ENCODE assay signal across 18 cellular contexts in genomic region chrX:38859602-38860001, GRCh38. TPM values are rescaled to one million over a fixed set of nuclear protein-coding genes. Genes with fewer than 3 reads are reported as not detected.
DNase-seq lines count a peak whose midpoint lies in the region; TF ChIP-seq lines count a peak whose summit lies in the region.
"Had no signal": no experiment of that assay in that cellular context is flagged by ENCODE, and none has a peak within 500 bp of the region (broad histone marks: within the 10 kb centered on the region; RNA-seq: fewer than 3 reads in every experiment).

No MANE protein-coding gene starts in this region.

- no peak overlapping the region for H3K4me3 Mint-ChIP-seq in activated naive CD4-positive, alpha-beta T cell treated with anti-CD3 and anti-CD28 coated beads, Interleukin-2, amount 50 U/mL, for 24 hours
- H3K4me3 Mint-ChIP-seq in stimulated activated naive CD8-positive, alpha-beta T cell treated with anti-CD3 and anti-CD28 coated beads, Interleukin-15, Interleukin-2, amounts not matched to agents 100 ng/mL and 50 ng/mL, for 24 hours: peak overlapping the region; percentile 7

- H3K27ac ChIP-seq in fibroblast of lung (ENCODE audit: insufficient read depth, low read length): no peak overlapping the region
- H3K27ac ChIP-seq: vagina had no signal

- H3K4me3 ChIP-seq in fibroblast of lung (replicated peaks in 1 of 4; ENCODE audit: control extremely low read depth in 1 of 4, insufficient read depth in 1 of 4, low read depth in 3 of 4, low read length in 4 of 4): no peak overlapping the region
- H3K4me3 ChIP-seq: GM12878, vagina had no signal

- no peaks in the 10 kb centered on the region for H3K36me3 ChIP-seq in fibroblast of lung (ENCODE audit: control insufficient read depth, insufficient read depth, low read length)
- H3K36me3 ChIP-seq: vagina had no signal

- no peaks in the 10 kb centered on the region for H3K4me1 ChIP-seq in fibroblast of lung (ENCODE audit: control insufficient read depth, extremely low read depth, insufficient read depth, low read length)
- H3K4me1 ChIP-seq: vagina had no signal

- peaks cover 21% of the 10 kb centered on the region for H3K4me1 Mint-ChIP-seq in activated naive CD4-positive, alpha-beta T cell treated with anti-CD3 and anti-CD28 coated beads, Interleukin-2, amount 50 U/mL, for 24 hours
- H3K4me1 Mint-ChIP-seq in stimulated activated naive CD8-positive, alpha-beta T cell treated with anti-CD3 and anti-CD28 coated beads, Interleukin-15, Interleukin-2, amounts not matched to agents 100 ng/mL and 50 ng/mL, for 24 hours (ENCODE audit: low read depth): peaks cover 17% of the 10 kb centered on the region

- H3K36me3 Mint-ChIP-seq in activated naive CD4-positive, alpha-beta T cell treated with anti-CD3 and anti-CD28 coated beads, Interleukin-2, amount 50 U/mL, for 24 hours: no peaks in the 10 kb centered on the region
- no peaks in the 10 kb centered on the region for H3K36me3 Mint-ChIP-seq in stimulated activated naive CD8-positive, alpha-beta T cell treated with anti-CD3 and anti-CD28 coated beads, Interleukin-15, Interleukin-2, amounts not matched to agents 100 ng/mL and 50 ng/mL, for 24 hours (ENCODE audit: low read depth)

- H3K9ac ChIP-seq in fibroblast of lung (ENCODE audit: insufficient read depth, low read length): no peak overlapping the region

- H2AFZ ChIP-seq in fibroblast of lung (ENCODE audit: low read length): no peak overlapping the region

- no peaks in the 10 kb centered on the region for H3K9me3 ChIP-seq in fibroblast of lung (ENCODE audit: control insufficient read depth, insufficient read depth, low read depth, low read length)
- H3K9me3 ChIP-seq: vagina had no signal

- H4K20me1 ChIP-seq in fibroblast of lung (ENCODE audit: control insufficient read depth, extremely low read depth, insufficient read depth, low read length): no peaks in the 10 kb centered on the region

- H3K9me3 Mint-ChIP-seq in activated naive CD4-positive, alpha-beta T cell treated with anti-CD3 and anti-CD28 coated beads, Interleukin-2, amount 50 U/mL, for 24 hours: no peaks in the 10 kb centered on the region
- H3K9me3 Mint-ChIP-seq in stimulated activated naive CD8-positive, alpha-beta T cell treated with anti-CD3 and anti-CD28 coated beads, Interleukin-15, Interleukin-2, amounts not matched to agents 100 ng/mL and 50 ng/mL, for 24 hours: no peaks in the 10 kb centered on the region

- no peaks in the 10 kb centered on the region for H3K27me3 ChIP-seq in fibroblast of lung (ENCODE audit: control insufficient read depth, insufficient read depth, low read length)
- H3K27me3 ChIP-seq: vagina had no signal

- DNase-seq in activated naive CD4-positive, alpha-beta T cell treated with anti-CD3 and anti-CD28 coated beads, Interleukin-2, amount 50 U/mL, for 16 hours: no peak
- DNase-seq in RPMI7951 (ENCODE audit: low read depth): peak; percentile 50
- DNase-seq in fibroblast of lung (ENCODE audit: low read depth in 2 of 2): peak; percentile 18 to 37
- DNase-seq in GOT3 (lab: John Stamatoyannopoulos, UW): no peak
- no peak for DNase-seq in NCI-H510A treated with DMSO at 0.1 percent for 48 hours (lab: John Stamatoyannopoulos, UW)
- no peak for DNase-seq in DMS 273 (lab: John Stamatoyannopoulos, UW; ENCODE audit: unreplicated experiment)
- DNase-seq: ACHN; activated naive CD4-positive, alpha-beta T cell; caudate nucleus; MM.1S; NCI-H2081; NCI-H510A; SHP77; substantia nigra had no signal

- H3K27me3 Mint-ChIP-seq in activated naive CD4-positive, alpha-beta T cell treated with anti-CD3 and anti-CD28 coated beads, Interleukin-2, amount 50 U/mL, for 24 hours: no peaks in the 10 kb centered on the region
- no peaks in the 10 kb centered on the region for H3K27me3 Mint-ChIP-seq in stimulated activated naive CD8-positive, alpha-beta T cell treated with anti-CD3 and anti-CD28 coated beads, Interleukin-15, Interleukin-2, amounts not matched to agents 100 ng/mL and 50 ng/mL, for 24 hours

- no peak overlapping the region for H3K4me2 ChIP-seq in fibroblast of lung (ENCODE audit: extremely low read depth, insufficient read depth, low read length)

- TF ChIP-seq CTCF in fibroblast of lung (conservative IDR thresholded peaks at IDR 0.05 in 1 of 2, IDR thresholded peaks at IDR 0.05 in 1 of 2; ENCODE audit: low read depth in 1 of 2, low read length in 2 of 2): no peak

- H3K27ac Mint-ChIP-seq in activated naive CD4-positive, alpha-beta T cell treated with anti-CD3 and anti-CD28 coated beads, Interleukin-2, amount 50 U/mL, for 24 hours: peak overlapping the region; percentile 87
- H3K27ac Mint-ChIP-seq in stimulated activated naive CD8-positive, alpha-beta T cell treated with anti-CD3 and anti-CD28 coated beads, Interleukin-15, Interleukin-2, amounts not matched to agents 100 ng/mL and 50 ng/mL, for 24 hours: peak overlapping the region; percentile 88

- no peaks in the 10 kb centered on the region for H3K79me2 ChIP-seq in fibroblast of lung (ENCODE audit: control insufficient read depth, insufficient read depth, low read length)

RNA-seq across cellular contexts. Expression of gene MID1IP1, which starts 58.3 kb away (rescaled TPM):
- 58.4 and 64.1 TPM in 2 replicates for total RNA-seq in RPMI7951 (2014; rRNA removed; shearing (Covaris generic))
- 96.3 and 132 TPM in 2 replicates for total RNA-seq in fibroblast of lung
- polyA plus RNA-seq in fibroblast of lung: 25.7 and 42.8 TPM in 2 replicates
- polyA plus RNA-seq in fibroblast of lung (2012): 32.3 and 62.5 TPM in 2 replicates
- 9.6 and 10.9 TPM in 2 replicates for polyA minus RNA-seq in fibroblast of lung (ENCODE audit: low replicate concordance)

Comparison
In these comparisons a context has a peak if more than half of its experiments do, and no peak if none do; other contexts are left out.
1. DNase-seq: peak in RPMI7951 (single experiment) and fibroblast of lung (2 of 2); none in activated naive CD4-positive, alpha-beta T cell treated with anti-CD3 and anti-CD28 coated beads, Interleukin-2, amount 50 U/mL, for 16 hours (single experiment), GOT3 (single experiment), NCI-H510A treated with DMSO at 0.1 percent for 48 hours (single experiment) and DMS 273 (single experiment).